In genomic region chr17:74981979-74982662, GRCh38 we compare ENCODE assay signal across 1 cellular context.
TF ChIP-seq lines count a peak whose summit lies in the region.

No MANE protein-coding gene starts in this region.

TF ChIP-seq in K562, 482 proteins besides CTCF, POLR2A, EP300 and RAD21 (continued from another document and continues in another):
- TF ChIP-seq, protein P1, sequence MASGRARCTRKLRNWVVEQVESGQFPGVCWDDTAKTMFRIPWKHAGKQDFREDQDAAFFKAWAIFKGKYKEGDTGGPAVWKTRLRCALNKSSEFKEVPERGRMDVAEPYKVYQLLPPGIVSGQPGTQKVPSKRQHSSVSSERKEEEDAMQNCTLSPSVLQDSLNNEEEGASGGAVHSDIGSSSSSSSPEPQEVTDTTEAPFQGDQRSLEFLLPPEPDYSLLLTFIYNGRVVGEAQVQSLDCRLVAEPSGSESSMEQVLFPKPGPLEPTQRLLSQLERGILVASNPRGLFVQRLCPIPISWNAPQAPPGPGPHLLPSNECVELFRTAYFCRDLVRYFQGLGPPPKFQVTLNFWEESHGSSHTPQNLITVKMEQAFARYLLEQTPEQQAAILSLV (tag; IDR thresholded peaks at IDR 0.05), result no peak
- TF ChIP-seq PTRF (tag; IDR thresholded peaks at IDR 0.05) (no peak), JUN (IDR thresholded peaks at IDR 0.05; ENCODE audit: borderline replicate concordance, low read depth, low read length) (peak; percentile 97), JUN (CRISPR knock-in tag; IDR thresholded peaks at IDR 0.05; ENCODE audit: borderline replicate concordance) (peak; percentile 95), MNT (conservative IDR thresholded peaks at IDR 0.05) (peak in 1 of 2 experiments; percentile 81; a peak in 3 of 4 replicates), ZNF830 (CRISPR knock-in tag; IDR thresholded peaks at IDR 0.05) (no peak), EP400 (IDR thresholded peaks at IDR 0.05) (peak; percentile 96), SP1 (CRISPR knock-in tag; IDR thresholded peaks at IDR 0.05) (peak; percentile 72), HDAC6 (IDR thresholded peaks at IDR 0.05; ENCODE audit: low read depth, low read length) (no peak), TBL1XR1 (IDR thresholded peaks at IDR 0.05; ENCODE audit: low read length in 2 of 2) (peak in 1 of 2 experiments; percentile 45; a peak in 2 of 4 replicates), ARID3B (CRISPR knock-in tag; IDR thresholded peaks at IDR 0.05; ENCODE audit: borderline replicate concordance) (no peak), FOXK2 (conservative IDR thresholded peaks at IDR 0.05 in 1 of 2, IDR thresholded peaks at IDR 0.05 in 1 of 2; ENCODE audit: low read depth in 2 of 2) (peak in 1 of 2 experiments; percentile 9; a peak in 1 of 4 replicates), SMC3 (conservative IDR thresholded peaks at IDR 0.05; ENCODE audit: insufficient read depth, low read depth, low read length) (peak; percentile 23; the same call in 1 of the 2 replicates), SMAD1 (IDR thresholded peaks at IDR 0.05; ENCODE audit: low read depth, low read length, partially characterized antibody) (peak; percentile 53), ZNF175 (CRISPR knock-in tag; IDR thresholded peaks at IDR 0.05; ENCODE audit: low read depth) (no peak), TCF7 (IDR thresholded peaks at IDR 0.05; ENCODE audit: borderline replicate concordance) (no peak), TOE1 (IDR thresholded peaks at IDR 0.05; ENCODE audit: borderline replicate concordance) (0 out of 2 replicates have a peak, but pooled peaks have one; percentile 34), TOE1 (CRISPR knock-in tag; IDR thresholded peaks at IDR 0.05; ENCODE audit: borderline replicate concordance, low read depth) (peak; percentile 57; the same call in 1 of the 2 replicates), ZNF75A (CRISPR knock-in tag; IDR thresholded peaks at IDR 0.05) (no peak), LCOR (CRISPR knock-in tag; IDR thresholded peaks at IDR 0.05) (peak; percentile 87), CBX5 (IDR thresholded peaks at IDR 0.05; ENCODE audit: borderline replicate concordance, low read depth) (no peak; the same call in 1 of the 2 replicates), ARNT (IDR thresholded peaks at IDR 0.05) (peak in 1 of 2 experiments; percentile 72; a peak in 1 of 4 replicates), PHF8 (IDR thresholded peaks at IDR 0.05; ENCODE audit: borderline replicate concordance, low read length) (peak; percentile 88; the same call in 1 of the 2 replicates), ZNF436 (CRISPR knock-in tag; IDR thresholded peaks at IDR 0.05) (no peak), HDAC2 (IDR thresholded peaks at IDR 0.05) (peak; percentile 76; the same call in 1 of the 2 replicates), ZBTB12 (CRISPR knock-in tag; IDR thresholded peaks at IDR 0.05) (peak; percentile 65), ZEB2 (IDR thresholded peaks at IDR 0.05) (peak; percentile 46; the same call in 1 of the 2 replicates), E2F3 (CRISPR knock-in tag; IDR thresholded peaks at IDR 0.05) (0 out of 2 replicates have a peak, but pooled peaks have one; percentile 37), CBX2 (IDR thresholded peaks at IDR 0.05; ENCODE audit: insufficient read depth, low read length, poor library complexity, severe bottlenecking) (no peak), SMARCC2 (IDR thresholded peaks at IDR 0.05; ENCODE audit: low read depth) (peak; percentile 59; the same call in 1 of the 2 replicates), NR4A1 (CRISPR knock-in tag; IDR thresholded peaks at IDR 0.05) (no peak), NR4A1 (tag; IDR thresholded peaks at IDR 0.05) (no peak), ZNF76 (CRISPR knock-in tag; IDR thresholded peaks at IDR 0.05; ENCODE audit: borderline replicate concordance) (no peak), ZNF766 (CRISPR knock-in tag; conservative IDR thresholded peaks at IDR 0.05) (0 out of 2 replicates have a peak, but pooled peaks have one; percentile 22), EZH2 (IDR thresholded peaks at IDR 0.05; ENCODE audit: borderline replicate concordance, low read depth, low read length) (no peak), ARID2 (IDR thresholded peaks at IDR 0.05) (no peak), JUND (IDR thresholded peaks at IDR 0.05; ENCODE audit: borderline replicate concordance, low read depth, low read length) (peak; percentile 97), JUND (tag; IDR thresholded peaks at IDR 0.05; ENCODE audit: borderline replicate concordance, low read depth, low read length) (peak; percentile 99), ATF7 (IDR thresholded peaks at IDR 0.05) (peak; percentile 99), SPI1 (IDR thresholded peaks at IDR 0.05; ENCODE audit: borderline replicate concordance, low read depth, low read length) (peak; percentile 43; the same call in 1 of the 2 replicates)
- TF ChIP-seq, protein P2, sequence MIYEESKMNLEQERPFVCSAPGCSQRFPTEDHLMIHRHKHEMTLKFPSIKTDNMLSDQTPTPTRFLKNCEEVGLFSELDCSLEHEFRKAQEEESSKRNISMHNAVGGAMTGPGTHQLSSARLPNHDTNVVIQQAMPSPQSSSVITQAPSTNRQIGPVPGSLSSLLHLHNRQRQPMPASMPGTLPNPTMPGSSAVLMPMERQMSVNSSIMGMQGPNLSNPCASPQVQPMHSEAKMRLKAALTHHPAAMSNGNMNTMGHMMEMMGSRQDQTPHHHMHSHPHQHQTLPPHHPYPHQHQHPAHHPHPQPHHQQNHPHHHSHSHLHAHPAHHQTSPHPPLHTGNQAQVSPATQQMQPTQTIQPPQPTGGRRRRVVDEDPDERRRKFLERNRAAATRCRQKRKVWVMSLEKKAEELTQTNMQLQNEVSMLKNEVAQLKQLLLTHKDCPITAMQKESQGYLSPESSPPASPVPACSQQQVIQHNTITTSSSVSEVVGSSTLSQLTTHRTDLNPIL (CRISPR knock-in tag; IDR thresholded peaks at IDR 0.05), result no peak
- TF ChIP-seq, protein P3, sequence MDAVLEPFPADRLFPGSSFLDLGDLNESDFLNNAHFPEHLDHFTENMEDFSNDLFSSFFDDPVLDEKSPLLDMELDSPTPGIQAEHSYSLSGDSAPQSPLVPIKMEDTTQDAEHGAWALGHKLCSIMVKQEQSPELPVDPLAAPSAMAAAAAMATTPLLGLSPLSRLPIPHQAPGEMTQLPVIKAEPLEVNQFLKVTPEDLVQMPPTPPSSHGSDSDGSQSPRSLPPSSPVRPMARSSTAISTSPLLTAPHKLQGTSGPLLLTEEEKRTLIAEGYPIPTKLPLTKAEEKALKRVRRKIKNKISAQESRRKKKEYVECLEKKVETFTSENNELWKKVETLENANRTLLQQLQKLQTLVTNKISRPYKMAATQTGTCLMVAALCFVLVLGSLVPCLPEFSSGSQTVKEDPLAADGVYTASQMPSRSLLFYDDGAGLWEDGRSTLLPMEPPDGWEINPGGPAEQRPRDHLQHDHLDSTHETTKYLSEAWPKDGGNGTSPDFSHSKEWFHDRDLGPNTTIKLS (IDR thresholded peaks at IDR 0.05; ENCODE audit: borderline replicate concordance, low read depth), result peak; percentile 66; the same call in 1 of the 2 replicates
- TF ChIP-seq, protein P4, sequence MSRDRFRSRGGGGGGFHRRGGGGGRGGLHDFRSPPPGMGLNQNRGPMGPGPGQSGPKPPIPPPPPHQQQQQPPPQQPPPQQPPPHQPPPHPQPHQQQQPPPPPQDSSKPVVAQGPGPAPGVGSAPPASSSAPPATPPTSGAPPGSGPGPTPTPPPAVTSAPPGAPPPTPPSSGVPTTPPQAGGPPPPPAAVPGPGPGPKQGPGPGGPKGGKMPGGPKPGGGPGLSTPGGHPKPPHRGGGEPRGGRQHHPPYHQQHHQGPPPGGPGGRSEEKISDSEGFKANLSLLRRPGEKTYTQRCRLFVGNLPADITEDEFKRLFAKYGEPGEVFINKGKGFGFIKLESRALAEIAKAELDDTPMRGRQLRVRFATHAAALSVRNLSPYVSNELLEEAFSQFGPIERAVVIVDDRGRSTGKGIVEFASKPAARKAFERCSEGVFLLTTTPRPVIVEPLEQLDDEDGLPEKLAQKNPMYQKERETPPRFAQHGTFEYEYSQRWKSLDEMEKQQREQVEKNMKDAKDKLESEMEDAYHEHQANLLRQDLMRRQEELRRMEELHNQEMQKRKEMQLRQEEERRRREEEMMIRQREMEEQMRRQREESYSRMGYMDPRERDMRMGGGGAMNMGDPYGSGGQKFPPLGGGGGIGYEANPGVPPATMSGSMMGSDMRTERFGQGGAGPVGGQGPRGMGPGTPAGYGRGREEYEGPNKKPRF (IDR thresholded peaks at IDR 0.05; ENCODE audit: low read depth, low read length), result no peak
- TF ChIP-seq, protein P5, sequence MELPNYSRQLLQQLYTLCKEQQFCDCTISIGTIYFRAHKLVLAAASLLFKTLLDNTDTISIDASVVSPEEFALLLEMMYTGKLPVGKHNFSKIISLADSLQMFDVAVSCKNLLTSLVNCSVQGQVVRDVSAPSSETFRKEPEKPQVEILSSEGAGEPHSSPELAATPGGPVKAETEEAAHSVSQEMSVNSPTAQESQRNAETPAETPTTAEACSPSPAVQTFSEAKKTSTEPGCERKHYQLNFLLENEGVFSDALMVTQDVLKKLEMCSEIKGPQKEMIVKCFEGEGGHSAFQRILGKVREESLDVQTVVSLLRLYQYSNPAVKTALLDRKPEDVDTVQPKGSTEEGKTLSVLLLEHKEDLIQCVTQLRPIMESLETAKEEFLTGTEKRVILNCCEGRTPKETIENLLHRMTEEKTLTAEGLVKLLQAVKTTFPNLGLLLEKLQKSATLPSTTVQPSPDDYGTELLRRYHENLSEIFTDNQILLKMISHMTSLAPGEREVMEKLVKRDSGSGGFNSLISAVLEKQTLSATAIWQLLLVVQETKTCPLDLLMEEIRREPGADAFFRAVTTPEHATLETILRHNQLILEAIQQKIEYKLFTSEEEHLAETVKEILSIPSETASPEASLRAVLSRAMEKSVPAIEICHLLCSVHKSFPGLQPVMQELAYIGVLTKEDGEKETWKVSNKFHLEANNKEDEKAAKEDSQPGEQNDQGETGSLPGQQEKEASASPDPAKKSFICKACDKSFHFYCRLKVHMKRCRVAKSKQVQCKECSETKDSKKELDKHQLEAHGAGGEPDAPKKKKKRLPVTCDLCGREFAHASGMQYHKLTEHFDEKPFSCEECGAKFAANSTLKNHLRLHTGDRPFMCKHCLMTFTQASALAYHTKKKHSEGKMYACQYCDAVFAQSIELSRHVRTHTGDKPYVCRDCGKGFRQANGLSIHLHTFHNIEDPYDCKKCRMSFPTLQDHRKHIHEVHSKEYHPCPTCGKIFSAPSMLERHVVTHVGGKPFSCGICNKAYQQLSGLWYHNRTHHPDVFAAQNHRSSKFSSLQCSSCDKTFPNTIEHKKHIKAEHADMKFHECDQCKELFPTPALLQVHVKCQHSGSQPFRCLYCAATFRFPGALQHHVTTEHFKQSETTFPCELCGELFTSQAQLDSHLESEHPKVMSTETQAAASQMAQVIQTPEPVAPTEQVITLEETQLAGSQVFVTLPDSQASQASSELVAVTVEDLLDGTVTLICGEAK (IDR thresholded peaks at IDR 0.05), result no peak; the same call in none of the 2 replicates
- TF ChIP-seq, protein P5 (CRISPR knock-in tag; IDR thresholded peaks at IDR 0.05), result no peak
